In genomic region chr2:228568275-228568674, GRCh38 we compare ENCODE assay signal across 6 cellular contexts.
DNase-seq lines count a peak whose midpoint lies in the region; TF ChIP-seq lines count a peak whose summit lies in the region.
"Not testable (repeated sequence)": the region's sequence is repeated elsewhere in the genome, so short reads cannot be mapped to it uniquely, and the experiment has no call there.

No MANE protein-coding gene starts in this region.

- H3K4me3 ChIP-seq in Caco-2 (ENCODE audit: low read depth, low read length); Karpas-422 (ENCODE audit: low read length): not testable (repeated sequence)
- peak overlapping the region; percentile 57 for H3K4me3 ChIP-seq in fibroblast of villous mesenchyme (ENCODE audit: low read depth, low read length)

- not testable (repeated sequence) for H3K79me2 ChIP-seq in Karpas-422 (ENCODE audit: low read length)

- H3K4me1 Mint-ChIP-seq in Caco-2 (ENCODE audit: low read depth, unreplicated experiment): not testable (repeated sequence)

- intact Hi-C loops in Caco-2 (cut with micrococcal nuclease; ENCODE audit: unreplicated experiment): not testable (repeated sequence)

- not testable (repeated sequence) for TF ChIP-seq CTCF in Caco-2 (IDR thresholded peaks at IDR 0.05; ENCODE audit: insufficient read depth in 1 of 2, low read depth in 1 of 2, low read length in 1 of 2, severe bottlenecking in 1 of 2, unreplicated experiment in 1 of 2); fibroblast of villous mesenchyme (IDR thresholded peaks at IDR 0.05; ENCODE audit: insufficient read depth, low read depth, low read length)

- peak overlapping the region; percentile 67 for H3K4me3 Mint-ChIP-seq in Caco-2 (ENCODE audit: unreplicated experiment)

- peak in 1 of 2 experiments; percentile 1 for DNase-seq in Caco-2
- not testable (repeated sequence) for DNase-seq in Karpas-422; fibroblast of villous mesenchyme (ENCODE audit: low read depth)
- peak; percentile 4 for DNase-seq in NCI-H2029 (lab: John Stamatoyannopoulos, UW)
- peak; percentile 26 for DNase-seq in NCI-H69 (lab: John Stamatoyannopoulos, UW)
- peak; percentile 56 for DNase-seq in RPMI8226

- not testable (repeated sequence) for H3K36me3 ChIP-seq in Caco-2 (ENCODE audit: control insufficient read depth, insufficient read depth, low read length); Karpas-422 (ENCODE audit: insufficient read depth, low read length)

- H3K4me1 ChIP-seq in Caco-2: not testable (repeated sequence)
- H3K4me1 ChIP-seq in Karpas-422 (ENCODE audit: low read length): peaks cover 28% of the 10 kb centered on the region

- H3K27me3 Mint-ChIP-seq in Caco-2 (ENCODE audit: insufficient read depth, unreplicated experiment): not testable (repeated sequence)

- CTCF ChIA-PET in Caco-2 (lab: Charles Lee): not testable (repeated sequence)

- H3K9me3 ChIP-seq in Caco-2; Karpas-422 (ENCODE audit: low read length): not testable (repeated sequence)

- not testable (repeated sequence) for H3K9ac ChIP-seq in Karpas-422 (ENCODE audit: low read length)

- peak overlapping the region; percentile 43 for H3K4me2 ChIP-seq in Karpas-422 (ENCODE audit: low read depth, low read length, poor library complexity, severe bottlenecking)

- peak overlapping the region; percentile 35 for H3K27ac Mint-ChIP-seq in Caco-2 (ENCODE audit: unreplicated experiment)

- POLR2A ChIA-PET in Caco-2 (lab: Charles Lee): not testable (repeated sequence)

- BruUV-seq in Caco-2 (replicated peaks; lab: Mats Ljungman, UMichigan): not testable (repeated sequence)

- not testable (repeated sequence) for H3K27ac ChIP-seq in Karpas-422 (ENCODE audit: low read length)

- not testable (repeated sequence) for H3K9me2 ChIP-seq in Karpas-422 (replicated peaks; ENCODE audit: insufficient read depth, low read length)

- H3K9me3 Mint-ChIP-seq in Caco-2 (ENCODE audit: unreplicated experiment): not testable (repeated sequence)

- not testable (repeated sequence) for H4K20me1 ChIP-seq in Karpas-422 (ENCODE audit: insufficient read depth, low read depth, low read length)

- not testable (repeated sequence) for H3K27me3 ChIP-seq in Caco-2 (replicated peaks; ENCODE audit: control insufficient read depth, insufficient read depth, low read length); Karpas-422 (ENCODE audit: low read length)

- H3K36me3 Mint-ChIP-seq in Caco-2 (ENCODE audit: insufficient read depth, unreplicated experiment): not testable (repeated sequence)

- not testable (repeated sequence) for H2AFZ ChIP-seq in Karpas-422 (ENCODE audit: low read length)
